In the genomic region with DNA sequence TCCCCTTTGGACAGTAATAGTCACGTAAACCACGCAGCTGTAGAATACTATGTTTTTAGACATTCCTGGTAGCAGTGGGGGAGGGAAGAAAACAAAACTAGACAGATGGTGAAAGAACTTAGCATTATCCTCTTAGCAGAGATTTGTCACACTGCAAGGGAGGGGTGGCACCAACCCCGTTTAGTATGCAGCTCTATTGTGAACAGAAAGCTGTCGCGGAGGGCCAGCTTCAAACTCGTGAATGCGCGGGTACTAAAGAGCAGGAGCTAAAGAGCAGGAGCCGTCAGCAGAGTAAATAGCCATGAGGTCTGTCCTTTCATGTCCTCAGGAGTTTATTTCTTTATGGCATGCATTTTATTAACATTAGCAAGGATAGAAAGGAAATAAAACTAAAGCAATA, we compare ENCODE assay signal across 10 cellular contexts.
DNase-seq lines count a peak whose midpoint lies in the region; ATAC-seq and TF ChIP-seq lines count a peak whose summit lies in the region.
"Had no signal": no experiment of that assay in that cellular context is flagged by ENCODE, and none has a peak within 500 bp of the region (broad histone marks: within the 10 kb centered on the region; RNA-seq: fewer than 3 reads in every experiment).

No MANE protein-coding gene starts in this region.

- no peaks in the 10 kb centered on the region for H3K36me3 ChIP-seq in lower lobe of right lung
- H3K36me3 ChIP-seq in effector memory CD4-positive, alpha-beta T cell (ENCODE audit: control insufficient read depth, insufficient read depth, low read length), result no peaks in the 10 kb centered on the region

- no peaks in the 10 kb centered on the region for H3K27me3 Mint-ChIP-seq in activated naive CD8-positive, alpha-beta T cell treated with anti-CD3 and anti-CD28 coated beads, Interleukin-2, amount 10 ng/mL, durations not matched to agents 7 days and 5 days
- H3K27me3 Mint-ChIP-seq in activated naive CD8-positive, alpha-beta T cell treated with anti-CD3 and anti-CD28 coated beads for 36 hours, result no peaks in the 10 kb centered on the region
- H3K27me3 Mint-ChIP-seq in type B pancreatic cell, result no peaks in the 10 kb centered on the region
- H3K27me3 Mint-ChIP-seq: activated B cell treated with CpG ODN at 0.5 μM for 24 hours had no signal

- H3K27ac Mint-ChIP-seq in activated naive CD8-positive, alpha-beta T cell treated with anti-CD3 and anti-CD28 coated beads, Interleukin-2, amount 10 ng/mL, durations not matched to agents 7 days and 5 days, result peak overlapping the region; percentile 24
- H3K27ac Mint-ChIP-seq in activated naive CD8-positive, alpha-beta T cell treated with anti-CD3 and anti-CD28 coated beads for 36 hours, result no peak overlapping the region
- peak overlapping the region; percentile 11 for H3K27ac Mint-ChIP-seq in type B pancreatic cell
- H3K27ac Mint-ChIP-seq: activated B cell treated with CpG ODN at 0.5 μM for 24 hours had no signal

- H3K4me3 Mint-ChIP-seq in activated naive CD8-positive, alpha-beta T cell treated with anti-CD3 and anti-CD28 coated beads, Interleukin-2, amount 10 ng/mL, durations not matched to agents 7 days and 5 days, result no peak overlapping the region
- no peak overlapping the region for H3K4me3 Mint-ChIP-seq in activated naive CD8-positive, alpha-beta T cell treated with anti-CD3 and anti-CD28 coated beads for 36 hours
- peak overlapping the region; percentile 32 for H3K4me3 Mint-ChIP-seq in type B pancreatic cell
- H3K4me3 Mint-ChIP-seq: activated B cell treated with CpG ODN at 0.5 μM for 24 hours had no signal

- peak overlapping the region; percentile 17 for H3K4me3 ChIP-seq in lower lobe of right lung
- no peak overlapping the region for H3K4me3 ChIP-seq in effector memory CD4-positive, alpha-beta T cell (ENCODE audit: insufficient read depth, low read depth, low read length, poor library complexity, severe bottlenecking)

- no peaks in the 10 kb centered on the region for H3K9me3 ChIP-seq in lower lobe of right lung
- no peaks in the 10 kb centered on the region for H3K9me3 ChIP-seq in effector memory CD4-positive, alpha-beta T cell (ENCODE audit: control insufficient read depth, low read length)

- peaks cover 4% of the 10 kb centered on the region for H3K4me1 Mint-ChIP-seq in activated naive CD8-positive, alpha-beta T cell treated with anti-CD3 and anti-CD28 coated beads, Interleukin-2, amount 10 ng/mL, durations not matched to agents 7 days and 5 days
- H3K4me1 Mint-ChIP-seq in activated naive CD8-positive, alpha-beta T cell treated with anti-CD3 and anti-CD28 coated beads for 36 hours, result peaks cover 1% of the 10 kb centered on the region
- peaks cover 33% of the 10 kb centered on the region for H3K4me1 Mint-ChIP-seq in type B pancreatic cell (ENCODE audit: unreplicated experiment)
- H3K4me1 Mint-ChIP-seq: activated B cell treated with CpG ODN at 0.5 μM for 24 hours had no signal

- POLR2A ChIA-PET in activated naive CD8-positive, alpha-beta T cell treated with anti-CD3 and anti-CD28 coated beads, Interleukin-2, amount 10 ng/mL, durations not matched to agents 7 days and 5 days (lab: Charles Lee), result no interaction called here

- TF ChIP-seq CTCF in lower lobe of right lung (IDR thresholded peaks at IDR 0.05) (no peak), type B pancreatic cell (conservative IDR thresholded peaks at IDR 0.05) (no peak)

- DNase-seq in activated naive CD8-positive, alpha-beta T cell treated with anti-CD3 and anti-CD28 coated beads, Interleukin-2, amount 10 ng/mL, durations not matched to agents 7 days and 5 days, result no peak
- DNase-seq in activated naive CD8-positive, alpha-beta T cell treated with anti-CD3 and anti-CD28 coated beads for 36 hours, result no peak
- DNase-seq in anterior cingulate cortex (lab: John Stamatoyannopoulos, UW) (peak in 35 of 58 donors; percentile 2 to 62 (median 12)), lower lobe of right lung (no peak), type B pancreatic cell (ENCODE audit: extremely low spot score, unreplicated experiment) (no peak)
- DNase-seq in effector memory CD4-positive, alpha-beta T cell, result no peak
- DNase-seq: activated B cell treated with CpG ODN at 0.5 μM for 24 hours had no signal

- peaks cover 8% of the 10 kb centered on the region for H3K4me1 ChIP-seq in lower lobe of right lung
- no peaks in the 10 kb centered on the region for H3K4me1 ChIP-seq in effector memory CD4-positive, alpha-beta T cell (ENCODE audit: control insufficient read depth, insufficient read depth, low read length, poor library complexity, severe bottlenecking)

- no peaks in the 10 kb centered on the region for H3K36me3 Mint-ChIP-seq in activated naive CD8-positive, alpha-beta T cell treated with anti-CD3 and anti-CD28 coated beads, Interleukin-2, amount 10 ng/mL, durations not matched to agents 7 days and 5 days
- H3K36me3 Mint-ChIP-seq in activated naive CD8-positive, alpha-beta T cell treated with anti-CD3 and anti-CD28 coated beads for 36 hours, result no peaks in the 10 kb centered on the region
- peaks cover 6% of the 10 kb centered on the region for H3K36me3 Mint-ChIP-seq in type B pancreatic cell

- no peaks in the 10 kb centered on the region for H3K27me3 ChIP-seq in lower lobe of right lung (ENCODE audit: low read depth)
- no peaks in the 10 kb centered on the region for H3K27me3 ChIP-seq in effector memory CD4-positive, alpha-beta T cell (replicated peaks; ENCODE audit: control insufficient read depth, insufficient read depth, low read length, poor library complexity, severe bottlenecking)

- H3K9me3 Mint-ChIP-seq in activated naive CD8-positive, alpha-beta T cell treated with anti-CD3 and anti-CD28 coated beads, Interleukin-2, amount 10 ng/mL, durations not matched to agents 7 days and 5 days, result no peaks in the 10 kb centered on the region
- no peaks in the 10 kb centered on the region for H3K9me3 Mint-ChIP-seq in activated naive CD8-positive, alpha-beta T cell treated with anti-CD3 and anti-CD28 coated beads for 36 hours
- H3K9me3 Mint-ChIP-seq in type B pancreatic cell, result peaks cover 6% of the 10 kb centered on the region
- H3K9me3 Mint-ChIP-seq: activated B cell treated with CpG ODN at 0.5 μM for 24 hours had no signal

- intact Hi-C loops in lower lobe of right lung (cut with DNase I), result no loop called here

- no peak for ATAC-seq in activated naive CD8-positive, alpha-beta T cell treated with anti-CD3 and anti-CD28 coated beads, Interleukin-2, amount 10 ng/mL, durations not matched to agents 7 days and 5 days (ENCODE audit: low read depth)
- ATAC-seq in lower lobe of right lung (peak; percentile 38 to 55), HG02840 (IDR thresholded peaks at IDR 0.05; ENCODE audit: low FRiP score, unreplicated experiment) (no peak), HG02571 (IDR thresholded peaks at IDR 0.05; ENCODE audit: unreplicated experiment) (no peak)

- no peak overlapping the region for H3K27ac ChIP-seq in lower lobe of right lung
- H3K27ac ChIP-seq in effector memory CD4-positive, alpha-beta T cell (ENCODE audit: insufficient read depth, low read length, poor library complexity, severe bottlenecking), result no peak overlapping the region
- H3K27ac ChIP-seq: C4-2B had no signal

Comparison
In these comparisons a context has a peak if more than half of its experiments do, and no peak if none do; other contexts are left out.
1. ATAC-seq: peak in lower lobe of right lung (2 of 2); none in activated naive CD8-positive, alpha-beta T cell treated with anti-CD3 and anti-CD28 coated beads, Interleukin-2, amount 10 ng/mL, durations not matched to agents 7 days and 5 days (single experiment), HG02840 (single experiment) and HG02571 (single experiment).
2. DNase-seq: peak in anterior cingulate cortex (35 of 58); none in activated naive CD8-positive, alpha-beta T cell treated with anti-CD3 and anti-CD28 coated beads, Interleukin-2, amount 10 ng/mL, durations not matched to agents 7 days and 5 days (single experiment), activated naive CD8-positive, alpha-beta T cell treated with anti-CD3 and anti-CD28 coated beads for 36 hours (single experiment), lower lobe of right lung (single experiment), type B pancreatic cell (single experiment) and effector memory CD4-positive, alpha-beta T cell (0 of 3).